Comparison of ENCODE assay signal across 1 cellular context in genomic region chr5:14915291-14915976, GRCh38.
TF ChIP-seq lines count a peak whose summit lies in the region.

No MANE protein-coding gene starts in this region.

TF ChIP-seq in HepG2, 621 proteins besides CTCF, POLR2A, EP300 and RAD21 (continued from another document and continues in another):
- TF ChIP-seq DBP (CRISPR knock-in tag; IDR thresholded peaks at IDR 0.05; ENCODE audit: not compliant biosample characterization), result no peak
- TF ChIP-seq KAT8 (CRISPR knock-in tag; IDR thresholded peaks at IDR 0.05), result 0 out of 2 replicates have a peak, but pooled peaks have one; percentile 24
- no peak for TF ChIP-seq POGK (CRISPR knock-in tag; conservative IDR thresholded peaks at IDR 0.05)
- peak; percentile 80 for TF ChIP-seq RCOR2 (CRISPR knock-in tag; IDR thresholded peaks at IDR 0.05)
- TF ChIP-seq ELF1 (CRISPR knock-in tag; IDR thresholded peaks at IDR 0.05), result no peak
- no peak for TF ChIP-seq ZSCAN30 (CRISPR knock-in tag; IDR thresholded peaks at IDR 0.05)
- TF ChIP-seq ZFAT (CRISPR knock-in tag; conservative IDR thresholded peaks at IDR 0.05), result no peak
- TF ChIP-seq ZNF207 (IDR thresholded peaks at IDR 0.05; ENCODE audit: borderline replicate concordance), result no peak
- no peak for TF ChIP-seq LRRFIP1 (CRISPR knock-in tag; conservative IDR thresholded peaks at IDR 0.05)
- TF ChIP-seq CREM (IDR thresholded peaks at IDR 0.05), result peak; percentile 67
- TF ChIP-seq CREM (CRISPR knock-in tag; IDR thresholded peaks at IDR 0.05), result no peak
- no peak for TF ChIP-seq RFX3 (CRISPR knock-in tag; IDR thresholded peaks at IDR 0.05)
- TF ChIP-seq THAP9 (CRISPR knock-in tag; IDR thresholded peaks at IDR 0.05; ENCODE audit: borderline replicate concordance), result no peak
- TF ChIP-seq ZNF274 (CRISPR knock-in tag; IDR thresholded peaks at IDR 0.05), result no peak
- TF ChIP-seq BRCA1 (CRISPR knock-in tag; IDR thresholded peaks at IDR 0.05), result no peak
- no peak for TF ChIP-seq IKZF1 (IDR thresholded peaks at IDR 0.05)
- TF ChIP-seq KDM5A (IDR thresholded peaks at IDR 0.05; ENCODE audit: borderline replicate concordance, low read length), result no peak
- no peak for TF ChIP-seq MED8 (CRISPR knock-in tag; IDR thresholded peaks at IDR 0.05; ENCODE audit: insufficient replicate concordance)
- TF ChIP-seq POLR2G (IDR thresholded peaks at IDR 0.05; ENCODE audit: low read depth, low read length), result no peak
- no peak for TF ChIP-seq PTBP1 (IDR thresholded peaks at IDR 0.05; ENCODE audit: low read depth, low read length, poor library complexity, severe bottlenecking)
- no peak for TF ChIP-seq HNRNPH1 (optimal IDR thresholded peaks at IDR 0.05; ENCODE audit: low read depth, low read length)
- peak; percentile 26; the same call in 1 of the 2 replicates for TF ChIP-seq ZNF280D (CRISPR knock-in tag; IDR thresholded peaks at IDR 0.05)
- no peak for TF ChIP-seq ZNF703 (CRISPR knock-in tag; IDR thresholded peaks at IDR 0.05; ENCODE audit: borderline replicate concordance)
- TF ChIP-seq YY1 (IDR thresholded peaks at IDR 0.05; ENCODE audit: insufficient read depth, insufficient replicate concordance, low read depth, low read length), result no peak
- TF ChIP-seq ARID4A (CRISPR knock-in tag; IDR thresholded peaks at IDR 0.05; ENCODE audit: borderline replicate concordance), result no peak
- TF ChIP-seq HINFP (CRISPR knock-in tag; IDR thresholded peaks at IDR 0.05; ENCODE audit: low read depth), result no peak
- TF ChIP-seq ZNF501 (CRISPR knock-in tag; IDR thresholded peaks at IDR 0.05), result no peak
- TF ChIP-seq ISL2 (CRISPR knock-in tag; IDR thresholded peaks at IDR 0.05), result peak; percentile 79
- no peak for TF ChIP-seq JARID2 (CRISPR knock-in tag; IDR thresholded peaks at IDR 0.05; ENCODE audit: insufficient replicate concordance)
- no peak for TF ChIP-seq ZNF687 (CRISPR knock-in tag; IDR thresholded peaks at IDR 0.05)
- peak; percentile 78 to 88 for TF ChIP-seq NR2F1 (CRISPR knock-in tag; IDR thresholded peaks at IDR 0.05)
- TF ChIP-seq ZNF292 (CRISPR knock-in tag; IDR thresholded peaks at IDR 0.05; ENCODE audit: borderline replicate concordance, low read depth), result no peak
- no peak for TF ChIP-seq TAF1 (CRISPR knock-in tag; IDR thresholded peaks at IDR 0.05)
- TF ChIP-seq ZNF776 (CRISPR knock-in tag; IDR thresholded peaks at IDR 0.05), result no peak
- TF ChIP-seq MYC (CRISPR knock-in tag; IDR thresholded peaks at IDR 0.05; ENCODE audit: borderline replicate concordance), result no peak
- TF ChIP-seq ZSCAN21 (CRISPR knock-in tag; IDR thresholded peaks at IDR 0.05; ENCODE audit: borderline replicate concordance), result no peak
- TF ChIP-seq ZNF567 (CRISPR knock-in tag; IDR thresholded peaks at IDR 0.05; ENCODE audit: borderline replicate concordance), result no peak
- no peak for TF ChIP-seq ETV5 (CRISPR knock-in tag; IDR thresholded peaks at IDR 0.05; ENCODE audit: borderline replicate concordance)
